25 cellular contexts compared by ENCODE assay signal in the genomic region with DNA sequence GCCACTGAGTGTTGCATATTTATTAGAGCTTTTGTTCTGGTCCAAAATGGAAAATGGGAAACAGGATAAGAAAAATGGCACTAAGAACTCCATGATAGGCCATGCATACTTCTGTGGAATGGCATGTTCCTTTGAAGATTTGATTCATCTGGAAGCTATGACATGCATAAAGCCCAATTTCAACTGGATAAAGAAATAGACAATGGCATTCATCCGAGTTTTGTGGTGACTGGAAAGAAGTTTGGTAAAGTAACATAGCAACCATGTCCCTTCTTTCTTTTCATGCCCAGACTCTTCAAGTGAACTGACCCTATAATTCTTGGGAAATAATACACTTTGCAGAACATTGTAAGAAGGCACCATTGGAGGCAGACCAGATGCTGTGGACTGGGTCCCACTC.
A peak's percentile ranks its signal among the peaks of the same experiment; 100 is the strongest.
DNase-seq lines count a peak whose midpoint lies in the region; ATAC-seq and TF ChIP-seq lines count a peak whose summit lies in the region.
"Had no signal": no experiment of that assay in that cellular context is flagged by ENCODE, and none has a peak within 500 bp of the region (broad histone marks: within the 10 kb centered on the region; RNA-seq: fewer than 3 reads in every experiment).

No MANE protein-coding gene starts in this region.

- intact Hi-C loops in mucosa of descending colon (cut with DNase I, micrococcal nuclease), result loop anchor here in 1 of 2 donors (10.0 kb wide), 1 partner anchor 185 kb away; no protein-coding TSS in a partner anchor

- no peak overlapping the region for H2AFZ ChIP-seq in GM23248
- H2AFZ ChIP-seq: neural progenitor cell had no signal

- DNase-seq in GM23248, result peak; percentile 56
- DNase-seq in RPMI7951 (ENCODE audit: low read depth), result peak; percentile 51
- peak; percentile 57 for DNase-seq in fibroblast of peridontal ligament (ENCODE audit: extremely low read depth)
- DNase-seq in stromal cell of bone marrow (ENCODE audit: low read depth), result peak; percentile 23
- no peak for DNase-seq in NCI-H226
- no peak for DNase-seq in mucosa of descending colon
- DNase-seq: activated CD4-positive, alpha-beta T cell treated with anti-CD3 and anti-CD28 coated beads for 1 hour; activated CD8-positive, alpha-beta memory T cell treated with anti-CD3 and anti-CD28 coated beads for 24 hours; activated T-cell treated with anti-CD3 and anti-CD28 coated beads, Interleukin-2, amount 50 U/mL, for 24 hours; CD8-positive, alpha-beta T cell; colonic mucosa; DMS153; effector memory CD4-positive, alpha-beta T cell; erythroblast; H9; kidney; lower lobe of right lung; NCI-H2081; NCI-H446; NCI-H82; tibial artery had no signal

- H3K27me3 ChIP-seq in GM23248 (replicated peaks; ENCODE audit: insufficient read depth), result no peaks in the 10 kb centered on the region
- H3K27me3 ChIP-seq: colonic mucosa, neural progenitor cell, tibial artery had no signal

- peak overlapping the region; percentile 24 for H3K4me2 ChIP-seq in GM23248 (ENCODE audit: unreplicated experiment)

- in situ Hi-C loops in GM23248 (cut with MboI), result loop anchor here (25.0 kb wide), 1 partner anchor 392 kb away; no protein-coding TSS in a partner anchor

- H3K27ac ChIP-seq in GM23248, result peak overlapping the region; percentile 39
- H3K27ac ChIP-seq: colonic mucosa, lower lobe of right lung, tibial artery had no signal

- H3K9me2 ChIP-seq in GM23248 (ENCODE audit: insufficient read depth), result no peaks in the 10 kb centered on the region

- H3K36me3 ChIP-seq in GM23248 (ENCODE audit: low read depth) (no peaks in the 10 kb centered on the region), mucosa of descending colon (ENCODE audit: low read depth) (no peaks in the 10 kb centered on the region)
- H3K36me3 ChIP-seq: colonic mucosa, lower lobe of right lung, neural progenitor cell, tibial artery had no signal

- H3K9ac ChIP-seq in GM23248, result no peak overlapping the region
- H3K9ac ChIP-seq: neural progenitor cell had no signal

- H4K20me1 ChIP-seq in GM23248 (ENCODE audit: insufficient read depth), result no peaks in the 10 kb centered on the region

- H3K4me1 ChIP-seq in GM23248 (ENCODE audit: insufficient read depth), result peaks cover 21% of the 10 kb centered on the region
- H3K4me1 ChIP-seq in mucosa of descending colon (ENCODE audit: low read depth), result peaks cover 4% of the 10 kb centered on the region
- H3K4me1 ChIP-seq: colonic mucosa, lower lobe of right lung had no signal

- H3K9me3 ChIP-seq in GM23248 (ENCODE audit: low read depth), result no peaks in the 10 kb centered on the region
- no peaks in the 10 kb centered on the region for H3K9me3 ChIP-seq in mucosa of descending colon
- H3K9me3 ChIP-seq: colonic mucosa, lower lobe of right lung, tibial artery had no signal

- H3K4me3 ChIP-seq in GM23248, result no peak overlapping the region
- no peak overlapping the region for H3K4me3 ChIP-seq in mucosa of descending colon
- H3K4me3 ChIP-seq: colonic mucosa, GM12878, lower lobe of right lung, neural progenitor cell, tibial artery had no signal

- H3F3A ChIP-seq in GM23248 (ENCODE audit: insufficient read depth), result peaks cover 15% of the 10 kb centered on the region; the same call in 1 of the 2 replicates

- no peak for TF ChIP-seq CTCF in mucosa of descending colon (IDR thresholded peaks at IDR 0.05)

- 8 to 12% methylated on average over 1 of the region's 1 CpG for WGBS in GM23248 (ENCODE audit: low coverage in 1 of 2, low lambda C conversion rate in 2 of 2, missing lambda C conversion rate in 2 of 2), 2 experiments

- ATAC-seq in mucosa of descending colon (no peak), GM21619 (IDR thresholded peaks at IDR 0.05; ENCODE audit: unreplicated experiment) (no peak)
- ATAC-seq: CD8-positive, alpha-beta T cell; GM12878; lower lobe of right lung; sciatic nerve had no signal

- H3K79me2 ChIP-seq in GM23248 (ENCODE audit: insufficient read depth), result no peaks in the 10 kb centered on the region

Comparison
In these comparisons a context has a peak if more than half of its experiments do, and no peak if none do; other contexts are left out.
1. DNase-seq: peak in GM23248 (single experiment), RPMI7951 (single experiment), fibroblast of peridontal ligament (single experiment) and stromal cell of bone marrow (single experiment); none in NCI-H226 (single experiment) and mucosa of descending colon (0 of 3).